In the genomic region with DNA sequence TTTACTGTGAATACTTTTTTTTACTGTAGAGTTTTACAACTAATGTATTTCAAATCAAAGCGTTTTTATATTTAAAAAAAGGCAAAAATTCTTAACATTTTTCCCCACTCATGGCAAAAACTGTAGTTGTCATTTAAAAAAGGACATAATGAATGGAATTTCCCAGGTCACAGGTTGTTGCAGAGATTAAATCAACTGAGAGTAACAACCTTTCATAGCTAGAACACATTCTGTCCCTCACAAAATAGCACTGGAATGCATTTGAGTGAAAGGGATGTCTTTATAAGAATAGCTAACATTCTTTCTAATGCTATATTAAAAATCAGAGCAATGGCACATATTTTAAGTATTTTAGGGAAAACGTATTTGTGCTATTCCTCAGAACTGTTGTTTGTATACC, we compare ENCODE assay signal across 1 cellular context.
TF ChIP-seq lines count a peak whose summit lies in the region.

No MANE protein-coding gene starts in this region.

TF ChIP-seq in SK-N-SH, 30 proteins besides CTCF, POLR2A, EP300 and RAD21 (continued from another document):
- TF ChIP-seq, protein P1, sequence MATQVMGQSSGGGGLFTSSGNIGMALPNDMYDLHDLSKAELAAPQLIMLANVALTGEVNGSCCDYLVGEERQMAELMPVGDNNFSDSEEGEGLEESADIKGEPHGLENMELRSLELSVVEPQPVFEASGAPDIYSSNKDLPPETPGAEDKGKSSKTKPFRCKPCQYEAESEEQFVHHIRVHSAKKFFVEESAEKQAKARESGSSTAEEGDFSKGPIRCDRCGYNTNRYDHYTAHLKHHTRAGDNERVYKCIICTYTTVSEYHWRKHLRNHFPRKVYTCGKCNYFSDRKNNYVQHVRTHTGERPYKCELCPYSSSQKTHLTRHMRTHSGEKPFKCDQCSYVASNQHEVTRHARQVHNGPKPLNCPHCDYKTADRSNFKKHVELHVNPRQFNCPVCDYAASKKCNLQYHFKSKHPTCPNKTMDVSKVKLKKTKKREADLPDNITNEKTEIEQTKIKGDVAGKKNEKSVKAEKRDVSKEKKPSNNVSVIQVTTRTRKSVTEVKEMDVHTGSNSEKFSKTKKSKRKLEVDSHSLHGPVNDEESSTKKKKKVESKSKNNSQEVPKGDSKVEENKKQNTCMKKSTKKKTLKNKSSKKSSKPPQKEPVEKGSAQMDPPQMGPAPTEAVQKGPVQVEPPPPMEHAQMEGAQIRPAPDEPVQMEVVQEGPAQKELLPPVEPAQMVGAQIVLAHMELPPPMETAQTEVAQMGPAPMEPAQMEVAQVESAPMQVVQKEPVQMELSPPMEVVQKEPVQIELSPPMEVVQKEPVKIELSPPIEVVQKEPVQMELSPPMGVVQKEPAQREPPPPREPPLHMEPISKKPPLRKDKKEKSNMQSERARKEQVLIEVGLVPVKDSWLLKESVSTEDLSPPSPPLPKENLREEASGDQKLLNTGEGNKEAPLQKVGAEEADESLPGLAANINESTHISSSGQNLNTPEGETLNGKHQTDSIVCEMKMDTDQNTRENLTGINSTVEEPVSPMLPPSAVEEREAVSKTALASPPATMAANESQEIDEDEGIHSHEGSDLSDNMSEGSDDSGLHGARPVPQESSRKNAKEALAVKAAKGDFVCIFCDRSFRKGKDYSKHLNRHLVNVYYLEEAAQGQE (IDR thresholded peaks at IDR 0.05; ENCODE audit: low read depth, low read length) = no peak
- TF ChIP-seq NFIC (IDR thresholded peaks at IDR 0.05; ENCODE audit: borderline replicate concordance) (no peak), MEF2A (IDR thresholded peaks at IDR 0.05; ENCODE audit: borderline replicate concordance, low read depth) (no peak), CHD2 (IDR thresholded peaks at IDR 0.05; ENCODE audit: low read length, partially characterized antibody) (no peak), SIN3A (IDR thresholded peaks at IDR 0.05; ENCODE audit: borderline replicate concordance, low read depth, low read length) (no peak), PBX3 (IDR thresholded peaks at IDR 0.05) (no peak), NRF1 (IDR thresholded peaks at IDR 0.05; ENCODE audit: low read depth, low read length) (no peak)
